Comparison of ENCODE assay signal across 9 cellular contexts in genomic region chr2:168702579-168702978, GRCh38.
"Had no signal": no experiment of that assay in that cellular context is flagged by ENCODE, and none has a peak within 500 bp of the region (broad histone marks: within the 10 kb centered on the region; RNA-seq: fewer than 3 reads in every experiment).

No MANE protein-coding gene starts in this region.

- H3K9ac ChIP-seq: GM23248, KMS-11 had no signal

- ATAC-seq: HCT116 had no signal

- DNase-seq: GM23248, GOT3, H7, HFFc6, KBM-7 had no signal

- H3K27ac ChIP-seq: GM23248, KMS-11 had no signal

- FAIRE-seq: HTR-8/SVneo had no signal

- H3K36me3 ChIP-seq: HAP-1 had no signal

- H3K4me2 ChIP-seq: KMS-11 had no signal

- H3K4me3 ChIP-seq: GM23248, HAP-1 had no signal

- H3K9me3 ChIP-seq: HAP-1 had no signal

- H2AFZ ChIP-seq: GM23248 had no signal
